ENCODE assay signal across 13 cellular contexts in genomic region chr10:24344695-24345473, GRCh38.
DNase-seq lines count a peak whose midpoint lies in the region; ATAC-seq and TF ChIP-seq lines count a peak whose summit lies in the region.
"Had no signal": no experiment of that assay in that cellular context is flagged by ENCODE, and none has a peak within 500 bp of the region (broad histone marks: within the 10 kb centered on the region; RNA-seq: fewer than 3 reads in every experiment).

No MANE protein-coding gene starts in this region.

- H3K27ac ChIP-seq in hepatocyte (peak overlapping the region; percentile 50), thoracic aorta (peak overlapping the region; percentile 40 to 76)
- H3K27ac ChIP-seq: 22Rv1 had no signal

- no peak; the same call in 2 of the 3 replicates for ATAC-seq in SK-N-SH treated with all-trans-retinoic acid at 6 μM for 48 hours
- ATAC-seq in thoracic aorta (ENCODE audit: insufficient number of reproducible peaks, low FRiP score, low read depth): no peak
- ATAC-seq in HG02973 (IDR thresholded peaks at IDR 0.05; ENCODE audit: unreplicated experiment): no peak

- no peaks in the 10 kb centered on the region for H3K36me3 ChIP-seq in hepatocyte (replicated peaks; ENCODE audit: insufficient read depth, low read depth)
- H3K36me3 ChIP-seq in thoracic aorta: no peaks in the 10 kb centered on the region
- H3K36me3 ChIP-seq: suprapubic skin had no signal

- H3K9me2 ChIP-seq in hepatocyte (replicated peaks; ENCODE audit: insufficient read depth): no peaks in the 10 kb centered on the region

- H2AFZ ChIP-seq in hepatocyte: no peak overlapping the region

- H4K20me1 ChIP-seq in hepatocyte (ENCODE audit: insufficient read depth, poor library complexity, severe bottlenecking): no peaks in the 10 kb centered on the region

- H3K4me2 ChIP-seq in hepatocyte: no peak overlapping the region

- WGBS in hepatocyte (ENCODE audit: low lambda C conversion rate, missing lambda C conversion rate): 88% methylated on average over 7 of the region's 7 CpGs

- H3K27me3 ChIP-seq in hepatocyte: no peaks in the 10 kb centered on the region
- no peaks in the 10 kb centered on the region for H3K27me3 ChIP-seq in thoracic aorta (replicated peaks; ENCODE audit: insufficient read depth)
- H3K27me3 ChIP-seq: suprapubic skin had no signal

- H3K4me1 ChIP-seq in hepatocyte (ENCODE audit: insufficient read depth): peaks cover 17% of the 10 kb centered on the region
- peaks cover 21 to 48% of the 10 kb centered on the region in 2 donors for H3K4me1 ChIP-seq in thoracic aorta (ENCODE audit: control insufficient read depth in 1 of 2, low read depth in 2 of 2)

- H3K9me3 ChIP-seq in hepatocyte (ENCODE audit: low read depth): no peaks in the 10 kb centered on the region
- no peaks in the 10 kb centered on the region for H3K9me3 ChIP-seq in thoracic aorta
- H3K9me3 ChIP-seq: suprapubic skin had no signal

- H3K4me3 ChIP-seq in hepatocyte (no peak overlapping the region), thoracic aorta (peak overlapping the region; percentile 56)
- H3K4me3 ChIP-seq: suprapubic skin had no signal

- TF ChIP-seq CTCF in hepatocyte (IDR thresholded peaks at IDR 0.05; ENCODE audit: poor library complexity) (no peak), thoracic aorta (IDR thresholded peaks at IDR 0.05) (no peak)

- DNase-seq in NCI-H1694 treated with DMSO at 0.1 percent for 48 hours (lab: John Stamatoyannopoulos, UW) (peak; percentile 25), NCI-H1694 (lab: John Stamatoyannopoulos, UW) (no peak), hepatocyte (ENCODE audit: low spot score) (no peak), thoracic aorta (ENCODE audit: low spot score) (no peak), RPMI8226 (no peak), NCI-H2081 (lab: John Stamatoyannopoulos, UW) (no peak)
- DNase-seq: activated CD4-positive, CD25-positive, alpha-beta regulatory T cell treated with anti-CD3 and anti-CD28 coated beads, Interleukin-2, amount 50 U/mL, for 72 hours; activated T-cell treated with anti-CD3 and anti-CD28 coated beads, Interleukin-2, amount 50 U/mL, for 1 hour; foreskin melanocyte had no signal

- H3K79me2 ChIP-seq in hepatocyte: peaks cover 12% of the 10 kb centered on the region

TF ChIP-seq in SK-N-SH treated with all-trans-retinoic acid at 6 μM for 48 hours, 23 proteins besides CTCF, POLR2A, EP300 and RAD21 (continues in another document):
- TF ChIP-seq RARB (CRISPR knock-in tag; IDR thresholded peaks at IDR 0.05) (no peak), CREB5 (CRISPR knock-in tag; IDR thresholded peaks at IDR 0.05; ENCODE audit: low read depth) (no peak), CSDC2 (CRISPR knock-in tag; IDR thresholded peaks at IDR 0.05) (0 out of 2 replicates have a peak, but pooled peaks have one; percentile 31), TOX (CRISPR knock-in tag; IDR thresholded peaks at IDR 0.05; ENCODE audit: borderline replicate concordance) (0 out of 2 replicates have a peak, but pooled peaks have one; percentile 29), BACH2 (CRISPR knock-in tag; IDR thresholded peaks at IDR 0.05; ENCODE audit: borderline replicate concordance) (no peak), SNAI2 (CRISPR knock-in tag; IDR thresholded peaks at IDR 0.05) (no peak), ZFP3 (CRISPR knock-in tag; IDR thresholded peaks at IDR 0.05) (no peak), GLIS3 (CRISPR knock-in tag; IDR thresholded peaks at IDR 0.05) (no peak), ZNF70 (CRISPR knock-in tag; IDR thresholded peaks at IDR 0.05) (no peak), ISL1 (CRISPR knock-in tag; IDR thresholded peaks at IDR 0.05) (peak; percentile 80), OSR1 (CRISPR knock-in tag; IDR thresholded peaks at IDR 0.05) (no peak), ESRRG (CRISPR knock-in tag; IDR thresholded peaks at IDR 0.05) (no peak), ZFP30 (CRISPR knock-in tag; IDR thresholded peaks at IDR 0.05) (no peak), ZC3H10 (CRISPR knock-in tag; IDR thresholded peaks at IDR 0.05) (no peak), POU6F1 (CRISPR knock-in tag; IDR thresholded peaks at IDR 0.05; ENCODE audit: borderline replicate concordance, low read depth) (no peak), TCF4 (CRISPR knock-in tag; IDR thresholded peaks at IDR 0.05; ENCODE audit: borderline replicate concordance) (peak; percentile 77; the same call in 1 of the 2 replicates), ZNF565 (CRISPR knock-in tag; conservative IDR thresholded peaks at IDR 0.05; ENCODE audit: low read depth) (no peak)
- TF ChIP-seq, protein P1, sequence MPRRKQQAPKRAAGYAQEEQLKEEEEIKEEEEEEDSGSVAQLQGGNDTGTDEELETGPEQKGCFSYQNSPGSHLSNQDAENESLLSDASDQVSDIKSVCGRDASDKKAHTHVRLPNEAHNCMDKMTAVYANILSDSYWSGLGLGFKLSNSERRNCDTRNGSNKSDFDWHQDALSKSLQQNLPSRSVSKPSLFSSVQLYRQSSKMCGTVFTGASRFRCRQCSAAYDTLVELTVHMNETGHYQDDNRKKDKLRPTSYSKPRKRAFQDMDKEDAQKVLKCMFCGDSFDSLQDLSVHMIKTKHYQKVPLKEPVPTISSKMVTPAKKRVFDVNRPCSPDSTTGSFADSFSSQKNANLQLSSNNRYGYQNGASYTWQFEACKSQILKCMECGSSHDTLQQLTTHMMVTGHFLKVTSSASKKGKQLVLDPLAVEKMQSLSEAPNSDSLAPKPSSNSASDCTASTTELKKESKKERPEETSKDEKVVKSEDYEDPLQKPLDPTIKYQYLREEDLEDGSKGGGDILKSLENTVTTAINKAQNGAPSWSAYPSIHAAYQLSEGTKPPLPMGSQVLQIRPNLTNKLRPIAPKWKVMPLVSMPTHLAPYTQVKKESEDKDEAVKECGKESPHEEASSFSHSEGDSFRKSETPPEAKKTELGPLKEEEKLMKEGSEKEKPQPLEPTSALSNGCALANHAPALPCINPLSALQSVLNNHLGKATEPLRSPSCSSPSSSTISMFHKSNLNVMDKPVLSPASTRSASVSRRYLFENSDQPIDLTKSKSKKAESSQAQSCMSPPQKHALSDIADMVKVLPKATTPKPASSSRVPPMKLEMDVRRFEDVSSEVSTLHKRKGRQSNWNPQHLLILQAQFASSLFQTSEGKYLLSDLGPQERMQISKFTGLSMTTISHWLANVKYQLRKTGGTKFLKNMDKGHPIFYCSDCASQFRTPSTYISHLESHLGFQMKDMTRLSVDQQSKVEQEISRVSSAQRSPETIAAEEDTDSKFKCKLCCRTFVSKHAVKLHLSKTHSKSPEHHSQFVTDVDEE (CRISPR knock-in tag; IDR thresholded peaks at IDR 0.05): no peak
- TF ChIP-seq, protein P2, sequence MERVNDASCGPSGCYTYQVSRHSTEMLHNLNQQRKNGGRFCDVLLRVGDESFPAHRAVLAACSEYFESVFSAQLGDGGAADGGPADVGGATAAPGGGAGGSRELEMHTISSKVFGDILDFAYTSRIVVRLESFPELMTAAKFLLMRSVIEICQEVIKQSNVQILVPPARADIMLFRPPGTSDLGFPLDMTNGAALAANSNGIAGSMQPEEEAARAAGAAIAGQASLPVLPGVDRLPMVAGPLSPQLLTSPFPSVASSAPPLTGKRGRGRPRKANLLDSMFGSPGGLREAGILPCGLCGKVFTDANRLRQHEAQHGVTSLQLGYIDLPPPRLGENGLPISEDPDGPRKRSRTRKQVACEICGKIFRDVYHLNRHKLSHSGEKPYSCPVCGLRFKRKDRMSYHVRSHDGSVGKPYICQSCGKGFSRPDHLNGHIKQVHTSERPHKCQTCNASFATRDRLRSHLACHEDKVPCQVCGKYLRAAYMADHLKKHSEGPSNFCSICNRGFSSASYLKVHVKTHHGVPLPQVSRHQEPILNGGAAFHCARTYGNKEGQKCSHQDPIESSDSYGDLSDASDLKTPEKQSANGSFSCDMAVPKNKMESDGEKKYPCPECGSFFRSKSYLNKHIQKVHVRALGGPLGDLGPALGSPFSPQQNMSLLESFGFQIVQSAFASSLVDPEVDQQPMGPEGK (CRISPR knock-in tag; IDR thresholded peaks at IDR 0.05; ENCODE audit: borderline replicate concordance): 0 out of 2 replicates have a peak, but pooled peaks have one; percentile 46
- TF ChIP-seq, protein P3, sequence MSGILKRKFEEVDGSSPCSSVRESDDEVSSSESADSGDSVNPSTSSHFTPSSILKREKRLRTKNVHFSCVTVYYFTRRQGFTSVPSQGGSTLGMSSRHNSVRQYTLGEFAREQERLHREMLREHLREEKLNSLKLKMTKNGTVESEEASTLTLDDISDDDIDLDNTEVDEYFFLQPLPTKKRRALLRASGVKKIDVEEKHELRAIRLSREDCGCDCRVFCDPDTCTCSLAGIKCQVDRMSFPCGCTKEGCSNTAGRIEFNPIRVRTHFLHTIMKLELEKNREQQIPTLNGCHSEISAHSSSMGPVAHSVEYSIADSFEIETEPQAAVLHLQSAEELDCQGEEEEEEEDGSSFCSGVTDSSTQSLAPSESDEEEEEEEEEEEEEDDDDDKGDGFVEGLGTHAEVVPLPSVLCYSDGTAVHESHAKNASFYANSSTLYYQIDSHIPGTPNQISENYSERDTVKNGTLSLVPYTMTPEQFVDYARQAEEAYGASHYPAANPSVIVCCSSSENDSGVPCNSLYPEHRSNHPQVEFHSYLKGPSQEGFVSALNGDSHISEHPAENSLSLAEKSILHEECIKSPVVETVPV (CRISPR knock-in tag; IDR thresholded peaks at IDR 0.05): no peak
